8 cellular contexts compared by ENCODE assay signal in genomic region chr1:94962745-94963265, GRCh38. TPM values are rescaled to one million over a fixed set of nuclear protein-coding genes. Genes with fewer than 3 reads are reported as not detected.
A peak's percentile ranks its signal among the peaks of the same experiment; 100 is the strongest.
DNase-seq lines count a peak whose midpoint lies in the region; ATAC-seq lines count a peak whose summit lies in the region.

No MANE protein-coding gene starts in this region.

- H3K4me3 Mint-ChIP-seq in CD8-positive, alpha-beta memory T cell = peak overlapping the region; percentile 87 to 96 (median 91)
- H3K4me3 Mint-ChIP-seq in T-helper 1 cell treated with Interleukin-12 subunit alpha and Interleukin-12 subunit beta and Interleukin-4 antibody, amounts not matched to agents 30 μg/mL and 1 μg/mL, for 36 hours = peak overlapping the region; percentile 93
- peak overlapping the region; percentile 91 to 99 (median 96) for H3K4me3 Mint-ChIP-seq in naive thymus-derived CD8-positive, alpha-beta T cell

- peaks cover 12% of the 10 kb centered on the region for H3K4me1 ChIP-seq in CD8-positive, alpha-beta memory T cell (ENCODE audit: insufficient read depth, low read length)
- peaks cover 17 to 28% of the 10 kb centered on the region in 2 donors for H3K4me1 ChIP-seq in duodenal mucosa (ENCODE audit: control insufficient read depth in 1 of 2, insufficient read depth in 2 of 2, low read length in 2 of 2)

- peak in 3 of 5 donors; percentile 25 to 45 (median 34) for DNase-seq in CD8-positive, alpha-beta memory T cell
- peak in 6 of 10 donors; percentile 2 to 44 (median 32) for DNase-seq in naive thymus-derived CD8-positive, alpha-beta T cell
- DNase-seq in NCI-H446 treated with DMSO at 0.1 percent for 48 hours (lab: John Stamatoyannopoulos, UW) = no peak
- DNase-seq in middle frontal gyrus (ENCODE audit: extremely low spot score, low spot score) = no peak

- H3K36me3 ChIP-seq in CD8-positive, alpha-beta memory T cell (ENCODE audit: insufficient read depth, low read length) = no peaks in the 10 kb centered on the region
- H3K36me3 ChIP-seq in duodenal mucosa (ENCODE audit: control insufficient read depth in 1 of 2, insufficient read depth in 2 of 2, low read length in 2 of 2) = no peaks in the 10 kb centered on the region

- CTCF ChIA-PET in CD8-positive, alpha-beta memory T cell (lab: Charles Lee) = no interaction called here

- POLR2A ChIA-PET in CD8-positive, alpha-beta memory T cell (lab: Charles Lee) = no interaction called here
- POLR2A ChIA-PET in naive thymus-derived CD8-positive, alpha-beta T cell (lab: Charles Lee) = interaction anchor here (0.6 to 1.0 kb wide), 4 partner anchors 9 to 79 kb away, joined by 4 to 6 read pairs (median 5); partner anchors contain the start of gene CNN3

- no peaks in the 10 kb centered on the region for H3K9me3 ChIP-seq in CD8-positive, alpha-beta memory T cell (ENCODE audit: low read length)
- no peaks in the 10 kb centered on the region for H3K9me3 ChIP-seq in duodenal mucosa (ENCODE audit: control insufficient read depth in 1 of 2, low read length in 2 of 2)

- ATAC-seq in GM19372 (IDR thresholded peaks at IDR 0.05; ENCODE audit: low read depth, unreplicated experiment) (peak; percentile 95), HG03432 (IDR thresholded peaks at IDR 0.05; ENCODE audit: unreplicated experiment) (peak; percentile 97)
- peak; percentile 76 to 86 for ATAC-seq in naive thymus-derived CD8-positive, alpha-beta T cell

- no peaks in the 10 kb centered on the region for H3K27me3 ChIP-seq in CD8-positive, alpha-beta memory T cell (ENCODE audit: insufficient read depth, low read length, poor library complexity, severe bottlenecking)
- H3K27me3 ChIP-seq in duodenal mucosa (ENCODE audit: control insufficient read depth in 1 of 2, insufficient read depth in 2 of 2, low read length in 2 of 2) = no peaks in the 10 kb centered on the region

- peak overlapping the region; percentile 40 to 81 for H3K9ac ChIP-seq in duodenal mucosa (ENCODE audit: low read depth in 1 of 2, low read length in 2 of 2)

- no peaks in the 10 kb centered on the region for H3K27me3 Mint-ChIP-seq in CD8-positive, alpha-beta memory T cell
- no peaks in the 10 kb centered on the region for H3K27me3 Mint-ChIP-seq in T-helper 1 cell treated with Interleukin-12 subunit alpha and Interleukin-12 subunit beta and Interleukin-4 antibody, amounts not matched to agents 30 μg/mL and 1 μg/mL, for 36 hours (ENCODE audit: low read depth)
- no peaks in the 10 kb centered on the region for H3K27me3 Mint-ChIP-seq in naive thymus-derived CD8-positive, alpha-beta T cell

- peak overlapping the region; percentile 78 for H3K4me3 ChIP-seq in CD8-positive, alpha-beta memory T cell (ENCODE audit: low read length)
- H3K4me3 ChIP-seq in duodenal mucosa (ENCODE audit: low read depth in 1 of 2, low read length in 2 of 2) = peak overlapping the region; percentile 50 to 53

- no peaks in the 10 kb centered on the region for H3K9me3 Mint-ChIP-seq in CD8-positive, alpha-beta memory T cell
- H3K9me3 Mint-ChIP-seq in T-helper 1 cell treated with Interleukin-12 subunit alpha and Interleukin-12 subunit beta and Interleukin-4 antibody, amounts not matched to agents 30 μg/mL and 1 μg/mL, for 36 hours = no peaks in the 10 kb centered on the region
- H3K9me3 Mint-ChIP-seq in naive thymus-derived CD8-positive, alpha-beta T cell = no peaks in the 10 kb centered on the region

- peaks cover 10 to 16% (median 11%) of the 10 kb centered on the region in 3 donors for H3K4me1 Mint-ChIP-seq in CD8-positive, alpha-beta memory T cell
- peaks cover 5% of the 10 kb centered on the region for H3K4me1 Mint-ChIP-seq in T-helper 1 cell treated with Interleukin-12 subunit alpha and Interleukin-12 subunit beta and Interleukin-4 antibody, amounts not matched to agents 30 μg/mL and 1 μg/mL, for 36 hours (ENCODE audit: low read depth)
- H3K4me1 Mint-ChIP-seq in naive thymus-derived CD8-positive, alpha-beta T cell = peaks cover 2 to 32% (median 12%) of the 10 kb centered on the region in 4 donors

- peak overlapping the region; percentile 32 to 98 (median 96) for H3K27ac Mint-ChIP-seq in CD8-positive, alpha-beta memory T cell
- peak overlapping the region; percentile 98 for H3K27ac Mint-ChIP-seq in T-helper 1 cell treated with Interleukin-12 subunit alpha and Interleukin-12 subunit beta and Interleukin-4 antibody, amounts not matched to agents 30 μg/mL and 1 μg/mL, for 36 hours
- peak overlapping the region; percentile 77 to 100 (median 98) for H3K27ac Mint-ChIP-seq in naive thymus-derived CD8-positive, alpha-beta T cell

- H3K27ac ChIP-seq in CD8-positive, alpha-beta memory T cell (ENCODE audit: low read depth, low read length) = no peak overlapping the region
- H3K27ac ChIP-seq in duodenal mucosa (ENCODE audit: low read depth, low read length) = peak overlapping the region; percentile 84

- peaks cover 0 to 2% (median 0%) of the 10 kb centered on the region in 3 donors for H3K36me3 Mint-ChIP-seq in CD8-positive, alpha-beta memory T cell
- peaks cover 2% of the 10 kb centered on the region for H3K36me3 Mint-ChIP-seq in T-helper 1 cell treated with Interleukin-12 subunit alpha and Interleukin-12 subunit beta and Interleukin-4 antibody, amounts not matched to agents 30 μg/mL and 1 μg/mL, for 36 hours (ENCODE audit: low read depth)
- H3K36me3 Mint-ChIP-seq in naive thymus-derived CD8-positive, alpha-beta T cell = no peaks in the 10 kb centered on the region

RNA-seq across cellular contexts. Expression of gene CNN3, which starts 35.9 kb away (rescaled TPM):
- total RNA-seq in CD8-positive, alpha-beta memory T cell = 1 to 10 TPM; 1.6 to 2.3 TPM
- 2.8 TPM for polyA plus RNA-seq in CD8-positive, alpha-beta memory T cell
- 10 to 100 TPM; 18.0 to 18.3 TPM for total RNA-seq in naive thymus-derived CD8-positive, alpha-beta T cell
- polyA plus RNA-seq in naive thymus-derived CD8-positive, alpha-beta T cell = 10 to 100 TPM; 13.7 to 19.3 (median 14.1) TPM

Comparison
In these comparisons a context has a peak if more than half of its experiments do, and no peak if none do; other contexts are left out.
1. DNase-seq: peak in CD8-positive, alpha-beta memory T cell (3 of 5) and naive thymus-derived CD8-positive, alpha-beta T cell (6 of 10); none in NCI-H446 treated with DMSO at 0.1 percent for 48 hours (single experiment) and middle frontal gyrus (single experiment).
2. RNA of gene CNN3, which starts 35.9 kb away (total RNA-seq): 18.0 to 18.3 TPM in naive thymus-derived CD8-positive, alpha-beta T cell; 1.6 to 2.3 TPM in CD8-positive, alpha-beta memory T cell; every median in the first group is over 4 times any median in the second.
3. Peak in every context shown above with its lines, with median percentiles within 50 percentile points of each other: H3K27ac Mint-ChIP-seq, H3K4me3 Mint-ChIP-seq and ATAC-seq.